10 cellular contexts compared by ENCODE assay signal in genomic region chr1:149820387-149820786, GRCh38. TPM values are rescaled to one million over a fixed set of nuclear protein-coding genes. Genes with fewer than 3 reads are reported as not detected.
"Had no signal": no experiment of that assay in that cellular context is flagged by ENCODE, and none has a peak within 500 bp of the region (broad histone marks: within the 10 kb centered on the region; RNA-seq: fewer than 3 reads in every experiment).

No MANE protein-coding gene starts in this region.

RNA-seq across cellular contexts. Expression of gene FCGR1A, which starts 37.9 kb away (rescaled TPM):
- total RNA-seq: OCI-LY7, PC-3, PC-9, Peyer's patch, RPMI7951, SJCRH30, SJSA1, SK-MEL-5, T-cell had no signal
- polyA plus RNA-seq: SK-N-SH had no signal
